12 cellular contexts compared by ENCODE assay signal in genomic region chr9:128149001-128149701, GRCh38. TPM values are rescaled to one million over a fixed set of nuclear protein-coding genes. Genes with fewer than 3 reads are reported as not detected.
DNase-seq lines count a peak whose midpoint lies in the region; ATAC-seq, FAIRE-seq and TF ChIP-seq lines count a peak whose summit lies in the region.
"Had no signal": no experiment of that assay in that cellular context is flagged by ENCODE, and none has a peak within 500 bp of the region (broad histone marks: within the 10 kb centered on the region; RNA-seq: fewer than 3 reads in every experiment).

TSS of gene LCN2 (plus strand) at chr9:128149453. CDS start at chr9:128149526, 73 bp downstream.

- TF ChIP-seq EP300 in HepG2 (IDR thresholded peaks at IDR 0.05; ENCODE audit: low read depth in 2 of 2, low read length in 2 of 2) (no peak), HepG2 (CRISPR knock-in tag; IDR thresholded peaks at IDR 0.05; ENCODE audit: borderline replicate concordance) (no peak), stomach (IDR thresholded peaks at IDR 0.05) (no peak), tibial nerve (IDR thresholded peaks at IDR 0.05) (no peak)

- no peaks in the 10 kb centered on the region for H3K9me3 ChIP-seq in breast epithelium
- H3K9me3 ChIP-seq in HepG2 (ENCODE audit: low read length), result no peaks in the 10 kb centered on the region
- no peaks in the 10 kb centered on the region for H3K9me3 ChIP-seq in stomach
- H3K9me3 ChIP-seq in tibial nerve, result no peaks in the 10 kb centered on the region

- no peak for TF ChIP-seq CTCF in breast epithelium (IDR thresholded peaks at IDR 0.05)
- no peak for TF ChIP-seq CTCF in HepG2 (CRISPR knock-in tag; IDR thresholded peaks at IDR 0.05)
- no peak for TF ChIP-seq CTCF in stomach (IDR thresholded peaks at IDR 0.05)
- no peak for TF ChIP-seq CTCF in tibial nerve (IDR thresholded peaks at IDR 0.05)

- peak within 1 kb of the TSS; percentile 71 for H3K4me2 ChIP-seq in HepG2 (ENCODE audit: low read depth, low read length)

- POLR2A ChIA-PET in HepG2 (lab: Yijun Ruan, JAX), result interaction anchor here (0.6 to 2.3 kb wide), 3 partner anchors 9 to 11 kb away, joined by 4 to 36 read pairs (median 5); partner anchors contain the start of gene BBLN
- POLR2A ChIA-PET in naive thymus-derived CD8-positive, alpha-beta T cell (lab: Charles Lee), result no interaction called here

- ATAC-seq in HepG2 (no peak), GM21528 (IDR thresholded peaks at IDR 0.05; ENCODE audit: low FRiP score, unreplicated experiment) (no peak), HG02798 (IDR thresholded peaks at IDR 0.05; ENCODE audit: poor library complexity, unreplicated experiment) (no peak)
- no peak for ATAC-seq in naive thymus-derived CD8-positive, alpha-beta T cell

- no peaks in the 10 kb centered on the region for H3K27me3 ChIP-seq in breast epithelium
- peaks cover 9 to 55% of the 10 kb centered on the region in 2 experiments; a peak in 4 of 5 replicates for H3K27me3 ChIP-seq in HepG2 (ENCODE audit: control insufficient read depth in 1 of 2, insufficient read depth in 2 of 2, low read length in 2 of 2)
- H3K27me3 ChIP-seq in stomach, result no peaks in the 10 kb centered on the region
- H3K27me3 ChIP-seq in tibial nerve, result no peaks in the 10 kb centered on the region

- peak within 1 kb of the TSS; percentile 93 to 94 for H3K27ac ChIP-seq in breast epithelium
- H3K27ac ChIP-seq in HepG2 (ENCODE audit: extremely low read length, insufficient read depth, low read length), result no peak within 1 kb of the TSS
- H3K27ac ChIP-seq in stomach, result peak within 1 kb of the TSS in 4 of 5 donors; percentile 2 to 88 (median 78)
- H3K27ac ChIP-seq in tibial nerve, result peak within 1 kb of the TSS in 2 of 4 donors; percentile 21 to 56

- H3K4me3 Mint-ChIP-seq in naive thymus-derived CD8-positive, alpha-beta T cell, result no peak within 1 kb of the TSS
- H3K4me3 Mint-ChIP-seq: T-helper 1 cell treated with Interleukin-12 subunit alpha and Interleukin-12 subunit beta and Interleukin-4 antibody, amounts not matched to agents 30 μg/mL and 1 μg/mL, for 36 hours had no signal

- CTCF ChIA-PET in HepG2 (lab: Yijun Ruan, JAX; ENCODE audit: low intra/inter-chr PET ratio, low total read pairs), result no interaction called here

- intact Hi-C loops in breast epithelium (cut with DNase I; ENCODE audit: low total_unique reads), result no loop called here
- intact Hi-C loops in HepG2 (cut with micrococcal nuclease; ENCODE audit: unreplicated experiment), result no loop called here
- intact Hi-C loops in stomach (cut with DNase I; ENCODE audit: low total_unique reads), result no loop called here

- H3K9ac ChIP-seq in HepG2 (ENCODE audit: insufficient read depth, low read depth, low read length), result peak within 1 kb of the TSS; percentile 37; the same call in 1 of the 2 replicates

- H3K36me3 Mint-ChIP-seq in naive thymus-derived CD8-positive, alpha-beta T cell, result no peaks in the 10 kb centered on the region

- TF ChIP-seq POLR2A in breast epithelium (IDR thresholded peaks at IDR 0.05) (no peak), HepG2 (IDR thresholded peaks at IDR 0.05; ENCODE audit: insufficient read depth in 1 of 2, low read depth in 2 of 2, low read length in 2 of 2) (no peak), stomach (IDR thresholded peaks at IDR 0.05) (no peak), tibial nerve (IDR thresholded peaks at IDR 0.05) (no peak)

- no peaks in the 10 kb centered on the region for H4K20me1 ChIP-seq in HepG2 (ENCODE audit: insufficient read depth, low read length)

- BruUV-seq in HepG2 (replicated peaks; lab: Mats Ljungman, UMichigan), result no TSS peak

- H3K27ac Mint-ChIP-seq in naive thymus-derived CD8-positive, alpha-beta T cell, result peak within 1 kb of the TSS in 2 of 10 donors; percentile 50 to 52

- no peak within 1 kb of the TSS for H2AFZ ChIP-seq in HepG2 (ENCODE audit: low read length)

- peaks cover 0 to 14% (median 3%) of the 10 kb centered on the region in 4 donors for H3K4me1 Mint-ChIP-seq in naive thymus-derived CD8-positive, alpha-beta T cell

- no peaks in the 10 kb centered on the region for H3K79me2 ChIP-seq in HepG2 (ENCODE audit: insufficient read depth, low read length)

- H3K36me3 ChIP-seq in breast epithelium, result no peaks in the 10 kb centered on the region
- H3K36me3 ChIP-seq in HepG2 (replicated peaks in 1 of 2; ENCODE audit: control insufficient read depth in 1 of 2, insufficient read depth in 2 of 2, low read length in 2 of 2), result no peaks in the 10 kb centered on the region
- H3K36me3 ChIP-seq in stomach, result no peaks in the 10 kb centered on the region
- H3K36me3 ChIP-seq in tibial nerve, result no peaks in the 10 kb centered on the region

- WGBS in HepG2 (ENCODE audit: low lambda C conversion rate), result 0% methylated on average over 6 of the region's 9 CpGs
- WGBS in stomach, 5 donors, result 42 to 63% (median 50%) methylated on average over 5 to 9 of the region's 9 CpGs
- 38 to 46% methylated on average over 8 to 9 of the region's 9 CpGs for WGBS in tibial nerve, 2 donors

- H3K9me3 Mint-ChIP-seq in naive thymus-derived CD8-positive, alpha-beta T cell, result no peaks in the 10 kb centered on the region
- H3K9me3 Mint-ChIP-seq: T-helper 1 cell treated with Interleukin-12 subunit alpha and Interleukin-12 subunit beta and Interleukin-4 antibody, amounts not matched to agents 30 μg/mL and 1 μg/mL, for 36 hours had no signal

- no peak for FAIRE-seq in HepG2 (lab: Jason Lieb, UNC)
- FAIRE-seq: islet of Langerhans had no signal

- DNase-seq in HT-29 (ENCODE audit: low spot score) (peak; percentile 96), breast epithelium (ENCODE audit: low spot score in 2 of 2) (peak; percentile 73 to 90), HepG2 (ENCODE audit: low spot score) (no peak), stomach (peak; percentile 84), tibial nerve (ENCODE audit: low spot score in 2 of 2) (no peak)
- no peak for DNase-seq in naive thymus-derived CD8-positive, alpha-beta T cell
- DNase-seq: NCI-H1417; NK-92 treated with Interleukin-12 subunit alpha and Interleukin-12 subunit beta, amount 100 ng/mL, for 24 hours had no signal

- in situ Hi-C loops in HepG2 (cut with HindIII; ENCODE audit: extremely low pct_ligation_motif_present, low pct_unique_long_range_greater_than_20kb), result no loop called here

- H3K27me3 Mint-ChIP-seq in naive thymus-derived CD8-positive, alpha-beta T cell, result no peaks in the 10 kb centered on the region

- no peak for TF ChIP-seq RAD21 in HepG2 (CRISPR knock-in tag; IDR thresholded peaks at IDR 0.05)

- peaks cover 9 to 20% of the 10 kb centered on the region in 2 donors for H3K4me1 ChIP-seq in breast epithelium
- H3K4me1 ChIP-seq in HepG2 (ENCODE audit: insufficient read depth, low read length), result peaks cover 75% of the 10 kb centered on the region
- H3K4me1 ChIP-seq in stomach, result peaks cover 10 to 44% (median 24%) of the 10 kb centered on the region in 4 donors
- H3K4me1 ChIP-seq in tibial nerve, result peaks cover 0 to 26% (median 12%) of the 10 kb centered on the region in 4 donors

- H3K4me3 ChIP-seq in breast epithelium, result peak within 1 kb of the TSS in 1 of 3 donors; percentile 39
- H3K4me3 ChIP-seq in HepG2 (replicated peaks in 1 of 3; ENCODE audit: insufficient read depth in 1 of 3, low read depth in 2 of 3, low read length in 3 of 3), result peak within 1 kb of the TSS in 2 of 3 experiments; percentile 1 to 59; a peak in 3 of 6 replicates
- H3K4me3 ChIP-seq in stomach, result peak within 1 kb of the TSS in 3 of 4 donors; percentile 13 to 44 (median 20)
- no peak within 1 kb of the TSS for H3K4me3 ChIP-seq in tibial nerve

TF ChIP-seq in HepG2, 621 proteins besides CTCF, POLR2A, EP300 and RAD21 (continues in another document):
- no peak for TF ChIP-seq ZNF776 (CRISPR knock-in tag; IDR thresholded peaks at IDR 0.05)
- no peak for TF ChIP-seq SATB2 (CRISPR knock-in tag; IDR thresholded peaks at IDR 0.05)

RNA-seq across cellular contexts. Expression of gene LCN2, which starts in this region (rescaled TPM):
- 221 and 241 TPM in 2 replicates for total RNA-seq in HT-29 (2014; rRNA removed; shearing (Covaris generic))
- total RNA-seq in breast epithelium, result 10 to 100 TPM in 2 of 3 donors, not detected in 1; 38.5 to 42.3 TPM
- total RNA-seq in HepG2 (2016; rRNA removed; fragmentation: Illumina TruSeq; extraction: Trizol), result 0.34 and 0.38 TPM in 2 replicates
- total RNA-seq in HepG2 (2016; cell fraction: cytosol; rRNA removed; fragmentation: Illumina TruSeq; extraction: Trizol; ENCODE audit: low read depth), result 0.40 TPM in 1 of 2 replicates, not detected in the other
- 0.24 TPM in 1 of 2 replicates, not detected in the other for total RNA-seq in HepG2 (2016; cell fraction: insoluble cytoplasmic fraction; rRNA removed; fragmentation: Illumina TruSeq; extraction: Trizol)
- 0.34 and 0.38 TPM in 2 replicates for total RNA-seq in HepG2 (2016; cell fraction: membrane; rRNA removed; fragmentation: Illumina TruSeq; extraction: Trizol)
- total RNA-seq in HepG2 (2016; cell fraction: nucleus; rRNA removed; fragmentation: Illumina TruSeq; extraction: Trizol), result not detected in 2 replicates
- polyA plus RNA-seq in HepG2 (2011; rRNA removed), result 1.4 and 2.3 TPM in 2 replicates
- polyA plus RNA-seq in HepG2 (2011; cell fraction: cytosol; rRNA removed), result 0.93 and 2.4 TPM in 2 replicates
- 4.4 and 6.2 TPM in 2 replicates for polyA plus RNA-seq in HepG2 (2011; cell fraction: nucleus; rRNA removed)
- 1.5 and 1.7 TPM in 2 replicates for polyA plus RNA-seq in HepG2 (2012)
- polyA plus RNA-seq in HepG2 (2016; cell fraction: cytosol; fragmentation: Illumina TruSeq; extraction: Trizol; ENCODE audit: low read depth), result 0.69 and 0.92 TPM in 2 replicates
- 0.71 and 0.76 TPM in 2 replicates for polyA plus RNA-seq in HepG2 (2016; cell fraction: insoluble cytoplasmic fraction; fragmentation: Illumina TruSeq; extraction: Trizol; ENCODE audit: low read depth)
- 0.49 and 0.63 TPM in 2 replicates for polyA plus RNA-seq in HepG2 (2016; cell fraction: membrane; fragmentation: Illumina TruSeq; extraction: Trizol; ENCODE audit: low read depth)
- 1.7 and 3.0 TPM in 2 replicates for polyA plus RNA-seq in HepG2 (2016; cell fraction: nucleus; fragmentation: Illumina TruSeq; extraction: Trizol; ENCODE audit: insufficient read depth, low read depth)
- 0.44 and 0.52 TPM in 2 replicates for polyA minus RNA-seq in HepG2 (2011; rRNA and poly(A)+ RNA removed; ENCODE audit: low replicate concordance)
- polyA minus RNA-seq in HepG2 (2011; cell fraction: cytosol; rRNA and poly(A)+ RNA removed), result 0.99 TPM in 1 of 2 replicates, not detected in the other
- polyA minus RNA-seq in HepG2 (2011; cell fraction: nucleus; rRNA and poly(A)+ RNA removed), result not detected in 2 replicates
- 100 to 1,000 TPM in 3 of 5 donors, 10 to 100 TPM in 1, not detected in 1; 10.8 to 756 (median 444) TPM for total RNA-seq in stomach
- polyA plus RNA-seq in stomach, result 100 to 1,000 TPM in 2 of 3 donors, 10 to 100 TPM in 1; 33.1 to 922 (median 369) TPM
- not detected for total RNA-seq in naive thymus-derived CD8-positive, alpha-beta T cell
- polyA plus RNA-seq in naive thymus-derived CD8-positive, alpha-beta T cell, result not detected
- not detected for total RNA-seq in tibial nerve

Comparison
In these comparisons a context has a peak if more than half of its experiments do, and no peak if none do; other contexts are left out.
1. RNA of gene LCN2 (polyA plus RNA-seq): 33.1 to 922 TPM in stomach; 0.49 to 6.2 TPM in HepG2 and not detected in naive thymus-derived CD8-positive, alpha-beta T cell; every median in the first group is over 4 times any median in the second.
2. DNase-seq: peak in HT-29 (single experiment), breast epithelium (2 of 2) and stomach (single experiment); none in HepG2 (single experiment), naive thymus-derived CD8-positive, alpha-beta T cell (0 of 10) and tibial nerve (0 of 2).
3. H3K4me3 ChIP-seq: peak in HepG2 (2 of 3) and stomach (3 of 4); none in tibial nerve (0 of 4).